In genomic region chr3:35393916-35394315, GRCh38 we compare ENCODE assay signal across 15 cellular contexts.
DNase-seq lines count a peak whose midpoint lies in the region; ATAC-seq lines count a peak whose summit lies in the region.
"Had no signal": no experiment of that assay in that cellular context is flagged by ENCODE, and none has a peak within 500 bp of the region (broad histone marks: within the 10 kb centered on the region; RNA-seq: fewer than 3 reads in every experiment).

No MANE protein-coding gene starts in this region.

- peaks cover 26 to 36% (median 30%) of the 10 kb centered on the region in 11 experiments for H3K9me3 ChIP-seq in BLaER1 treated with 17β-estradiol and CSF1 and Interleukin-3, amounts not matched to agents 10 nM and 100 nM (replicated peaks in 1 of 11)
- H3K9me3 ChIP-seq: HAP-1, prostate gland had no signal

- no peaks in the 10 kb centered on the region for H4K20me1 ChIP-seq in BLaER1 treated with 17β-estradiol and CSF1 and Interleukin-3, amounts not matched to agents 10 nM and 100 nM

- H3K4me2 ChIP-seq in BLaER1 treated with 17β-estradiol and CSF1 and Interleukin-3, amounts not matched to agents 10 nM and 100 nM, result peak overlapping the region; percentile 4 to 69 (median 51); a peak in 18 of 22 replicates

- H3K4me3 ChIP-seq in BLaER1 treated with 17β-estradiol and CSF1 and Interleukin-3, amounts not matched to agents 10 nM and 100 nM, result no peak overlapping the region
- H3K4me3 ChIP-seq: HAP-1, prostate gland had no signal

- DNase-seq in NCI-H1694 (lab: John Stamatoyannopoulos, UW) (peak; percentile 90), SK-N-DZ (ENCODE audit: low spot score) (peak; percentile 22), islet precursor cell (peak; percentile 69), NCI-H226 (no peak)
- DNase-seq in activated naive CD4-positive, alpha-beta T cell treated with anti-CD3 and anti-CD28 coated beads, Interleukin-2, amount 50 U/mL, for 72 hours (ENCODE audit: low spot score in 2 of 2), result no peak
- DNase-seq: activated naive CD4-positive, alpha-beta T cell; cerebellar nuclear complex; NCI-H1436 had no signal

- ATAC-seq in GM18873 (IDR thresholded peaks at IDR 0.05; ENCODE audit: low FRiP score, unreplicated experiment) (no peak), HG02840 (IDR thresholded peaks at IDR 0.05; ENCODE audit: low FRiP score, unreplicated experiment) (no peak)
- ATAC-seq in activated naive CD4-positive, alpha-beta T cell treated with anti-CD3 and anti-CD28 coated beads, Interleukin-2, amount 50 U/mL, for 72 hours, result no peak
- ATAC-seq: Panc1 had no signal

- H3K9ac ChIP-seq in BLaER1 treated with 17β-estradiol and CSF1 and Interleukin-3, amounts not matched to agents 10 nM and 100 nM, result 0 out of 22 replicates have a peak overlapping the region, but pooled peaks of 1 of the 11 experiments have one; percentile 29

- peaks cover 16 to 43% (median 36%) of the 10 kb centered on the region in 10 experiments; a peak in 19 of 20 replicates for H3K4me1 ChIP-seq in BLaER1 treated with 17β-estradiol and CSF1 and Interleukin-3, amounts not matched to agents 10 nM and 100 nM
- H3K4me1 ChIP-seq: HAP-1, prostate gland had no signal

- peaks cover 15 to 17% of the 10 kb centered on the region in 2 donors for H3K9me3 Mint-ChIP-seq in activated naive CD4-positive, alpha-beta T cell treated with anti-CD3 and anti-CD28 coated beads, Interleukin-2, amount 50 U/mL, for 72 hours

- peaks cover 6 to 8% of the 10 kb centered on the region in 2 donors for H3K36me3 Mint-ChIP-seq in activated naive CD4-positive, alpha-beta T cell treated with anti-CD3 and anti-CD28 coated beads, Interleukin-2, amount 50 U/mL, for 72 hours
- H3K36me3 Mint-ChIP-seq: mesothelial cell of epicardium had no signal

- H3K27ac Mint-ChIP-seq in activated naive CD4-positive, alpha-beta T cell treated with anti-CD3 and anti-CD28 coated beads, Interleukin-2, amount 50 U/mL, for 72 hours, result no peak overlapping the region
- H3K27ac Mint-ChIP-seq: mesothelial cell of epicardium had no signal

- peak overlapping the region in 4 of 11 experiments; percentile 0 to 67 (median 32); a peak in 3 of 22 replicates for H3K27ac ChIP-seq in BLaER1 treated with 17β-estradiol and CSF1 and Interleukin-3, amounts not matched to agents 10 nM and 100 nM
- H3K27ac ChIP-seq: prostate gland had no signal

- peaks cover 0 to 18% (median 4%) of the 10 kb centered on the region in 11 experiments; a peak in 5 of 22 replicates for H3K36me3 ChIP-seq in BLaER1 treated with 17β-estradiol and CSF1 and Interleukin-3, amounts not matched to agents 10 nM and 100 nM
- H3K36me3 ChIP-seq: HAP-1, prostate gland had no signal

- no peaks in the 10 kb centered on the region for H3K27me3 ChIP-seq in BLaER1 treated with 17β-estradiol and CSF1 and Interleukin-3, amounts not matched to agents 10 nM and 100 nM

Comparison
In these comparisons a context has a peak if more than half of its experiments do, and no peak if none do; other contexts are left out.
1. DNase-seq: peak in NCI-H1694 (single experiment), SK-N-DZ (single experiment) and islet precursor cell (single experiment); none in NCI-H226 (single experiment) and activated naive CD4-positive, alpha-beta T cell treated with anti-CD3 and anti-CD28 coated beads, Interleukin-2, amount 50 U/mL, for 72 hours (0 of 2).